Comparison of ENCODE assay signal across 8 cellular contexts in the genomic region with DNA sequence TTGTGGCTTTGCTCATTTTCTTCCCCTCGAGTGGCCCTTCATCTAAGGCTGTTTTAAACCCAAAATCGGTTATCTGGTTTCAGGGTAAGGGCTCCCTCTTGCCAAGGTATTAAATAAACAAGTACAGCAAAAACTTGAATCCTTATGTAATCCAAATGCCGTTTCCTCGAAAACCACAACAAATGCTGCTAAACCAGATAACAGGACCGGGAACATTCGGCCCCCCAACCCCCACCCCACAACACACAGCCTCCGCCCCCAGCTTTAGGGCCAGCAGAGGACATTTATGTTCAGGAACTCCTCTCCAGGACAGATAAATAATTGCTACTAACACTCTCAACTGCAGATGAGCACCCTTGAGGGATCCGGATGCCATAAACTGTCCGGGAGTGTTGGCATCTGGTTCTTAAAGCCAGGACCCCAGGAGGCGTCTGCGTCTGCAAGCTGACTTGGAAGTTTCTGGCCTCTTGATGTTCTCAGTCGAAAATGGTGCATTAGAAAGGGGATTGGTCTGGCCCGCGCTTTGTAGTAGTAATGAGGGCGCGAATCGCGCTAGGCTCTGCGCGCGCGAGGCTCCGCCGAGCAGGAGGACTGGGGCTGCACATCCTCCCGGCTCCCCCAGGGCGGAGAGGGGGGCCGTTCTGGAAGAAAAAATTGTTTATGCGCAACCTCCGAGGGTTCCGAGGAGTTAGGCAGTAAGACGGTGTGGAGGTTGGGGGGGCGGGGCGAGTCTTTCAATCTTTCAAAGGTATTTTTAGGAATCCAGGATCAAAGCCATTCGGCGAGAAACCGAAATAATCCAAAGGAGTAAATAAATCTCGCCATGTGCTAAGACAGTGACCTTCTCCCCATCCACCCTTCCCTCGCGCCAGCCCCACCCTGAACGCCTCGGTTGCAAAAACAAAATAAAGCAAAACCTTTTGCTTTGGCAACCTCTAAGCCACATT. TPM values are rescaled to one million over a fixed set of nuclear protein-coding genes. Genes with fewer than 3 reads are reported as not detected.
DNase-seq lines count a peak whose midpoint lies in the region; ATAC-seq and TF ChIP-seq lines count a peak whose summit lies in the region.

No MANE protein-coding gene starts in this region.

- ATAC-seq in activated CD8-positive, alpha-beta memory T cell treated with anti-CD3 and anti-CD28 coated beads, Interleukin-2, amount 10 ng/mL, durations not matched to agents 7 days and 5 days: no peak
- ATAC-seq in naive B cell (ENCODE audit: low read depth in 2 of 2) (no peak), aorta (ENCODE audit: low FRiP score) (peak; percentile 10)

- H3K9me3 ChIP-seq in aorta (ENCODE audit: control insufficient read depth, low read length): no peaks in the 10 kb centered on the region

- TF ChIP-seq CTCF in GM20000 (IDR thresholded peaks at IDR 0.05; ENCODE audit: extremely low read depth, missing control alignments): no peak
- no peak for TF ChIP-seq CTCF in fibroblast of mammary gland (conservative IDR thresholded peaks at IDR 0.05; ENCODE audit: control insufficient read depth, insufficient read depth, low read depth, low read length)

- peaks cover 0 to 2% of the 10 kb centered on the region in 2 donors for H3K27me3 ChIP-seq in aorta (ENCODE audit: control insufficient read depth in 1 of 2, insufficient read depth in 2 of 2, low read length in 1 of 2)

- CTCF ChIA-PET in activated CD8-positive, alpha-beta memory T cell treated with anti-CD3 and anti-CD28 coated beads, Interleukin-2, amount 10 ng/mL, durations not matched to agents 7 days and 5 days (lab: Charles Lee): interaction anchor here (0.6 to 1.0 kb wide), 4 partner anchors 133 to 191 kb away, joined by 3 to 5 read pairs (median 3); no protein-coding TSS in a partner anchor

- H3K27ac ChIP-seq in aorta (ENCODE audit: low read depth in 1 of 2, low read length in 2 of 2): peak overlapping the region; percentile 92 to 98

- 0% methylated on average over 41 of the region's 41 CpGs for WGBS in aorta, 2 donors

- peaks cover 11% of the 10 kb centered on the region for H3K9me3 Mint-ChIP-seq in activated CD8-positive, alpha-beta memory T cell treated with anti-CD3 and anti-CD28 coated beads, Interleukin-2, amount 10 ng/mL, durations not matched to agents 7 days and 5 days (ENCODE audit: low read depth)
- peaks cover 7 to 41% (median 25%) of the 10 kb centered on the region in 7 donors for H3K9me3 Mint-ChIP-seq in naive B cell

- H3K27me3 Mint-ChIP-seq in activated CD8-positive, alpha-beta memory T cell treated with anti-CD3 and anti-CD28 coated beads, Interleukin-2, amount 10 ng/mL, durations not matched to agents 7 days and 5 days: peaks cover 47% of the 10 kb centered on the region
- H3K27me3 Mint-ChIP-seq in naive B cell: peaks cover 71 to 90% (median 75%) of the 10 kb centered on the region in 3 donors

- peak; percentile 67 for DNase-seq in A172 (ENCODE audit: low spot score)
- DNase-seq in GM20000 (ENCODE audit: low spot score): peak; percentile 58
- peak; percentile 59 for DNase-seq in NCI-H510A (lab: John Stamatoyannopoulos, UW)
- DNase-seq in activated CD8-positive, alpha-beta memory T cell treated with anti-CD3 and anti-CD28 coated beads, Interleukin-2, amount 10 ng/mL, durations not matched to agents 7 days and 5 days: peak; percentile 69
- peak; percentile 44 for DNase-seq in fibroblast of mammary gland (ENCODE audit: low read depth)
- DNase-seq in naive B cell: peak; percentile 11
- DNase-seq in aorta: peak; percentile 78 to 80
- DNase-seq in RKO (ENCODE audit: low spot score): no peak

- H3K4me3 ChIP-seq in fibroblast of mammary gland (ENCODE audit: control insufficient read depth, low read depth, low read length) (peak overlapping the region; percentile 39), aorta (ENCODE audit: low read length in 2 of 2) (peak overlapping the region; percentile 53 to 91)

- H3K27ac Mint-ChIP-seq in activated CD8-positive, alpha-beta memory T cell treated with anti-CD3 and anti-CD28 coated beads, Interleukin-2, amount 10 ng/mL, durations not matched to agents 7 days and 5 days: peak overlapping the region; percentile 71
- peak overlapping the region in 4 of 6 donors; percentile 37 to 75 (median 46) for H3K27ac Mint-ChIP-seq in naive B cell

- no peaks in the 10 kb centered on the region for H3K4me1 ChIP-seq in aorta (ENCODE audit: control insufficient read depth in 1 of 2, insufficient read depth in 2 of 2, low read length in 2 of 2)

- H3K4me1 Mint-ChIP-seq in activated CD8-positive, alpha-beta memory T cell treated with anti-CD3 and anti-CD28 coated beads, Interleukin-2, amount 10 ng/mL, durations not matched to agents 7 days and 5 days: peaks cover 35% of the 10 kb centered on the region
- H3K4me1 Mint-ChIP-seq in naive B cell: peaks cover 37 to 53% (median 37%) of the 10 kb centered on the region in 3 donors

- H3K36me3 ChIP-seq in aorta (ENCODE audit: control insufficient read depth in 1 of 2, insufficient read depth in 2 of 2, low read length in 1 of 2): no peaks in the 10 kb centered on the region

- intact Hi-C loops in aorta (cut with DNase I): loop anchor here (1.0 to 10.0 kb wide), 3 partner anchors 133 to 430 kb away; no protein-coding TSS in a partner anchor

- H3K4me3 Mint-ChIP-seq in activated CD8-positive, alpha-beta memory T cell treated with anti-CD3 and anti-CD28 coated beads, Interleukin-2, amount 10 ng/mL, durations not matched to agents 7 days and 5 days: peak overlapping the region; percentile 97
- H3K4me3 Mint-ChIP-seq in naive B cell: peak overlapping the region; percentile 71 to 89 (median 77)

- H3K36me3 Mint-ChIP-seq in activated CD8-positive, alpha-beta memory T cell treated with anti-CD3 and anti-CD28 coated beads, Interleukin-2, amount 10 ng/mL, durations not matched to agents 7 days and 5 days: peaks cover 32% of the 10 kb centered on the region
- peaks cover 9 to 20% of the 10 kb centered on the region in 2 donors for H3K36me3 Mint-ChIP-seq in naive B cell

RNA-seq across cellular contexts. Expression of gene ID2, which starts 3.9 kb away (rescaled TPM):
- 63.8 and 98.8 TPM in 2 replicates for total RNA-seq in A172 (2014; rRNA removed; shearing (Covaris generic))
- total RNA-seq in activated CD8-positive, alpha-beta memory T cell treated with anti-CD3 and anti-CD28 coated beads, Interleukin-2, amount 10 ng/mL, durations not matched to agents 7 days and 5 days: 100 to 1,000 TPM; 342 to 431 TPM
- polyA plus RNA-seq in naive B cell (ENCODE audit: low read depth in 6 of 6) (1 to 10 TPM; 3.2 to 9.4 (median 4.0) TPM), aorta (100 to 1,000 TPM; 159 to 195 TPM)
- total RNA-seq in aorta: 100 to 1,000 TPM; 212 to 322 TPM
